In the genomic region with DNA sequence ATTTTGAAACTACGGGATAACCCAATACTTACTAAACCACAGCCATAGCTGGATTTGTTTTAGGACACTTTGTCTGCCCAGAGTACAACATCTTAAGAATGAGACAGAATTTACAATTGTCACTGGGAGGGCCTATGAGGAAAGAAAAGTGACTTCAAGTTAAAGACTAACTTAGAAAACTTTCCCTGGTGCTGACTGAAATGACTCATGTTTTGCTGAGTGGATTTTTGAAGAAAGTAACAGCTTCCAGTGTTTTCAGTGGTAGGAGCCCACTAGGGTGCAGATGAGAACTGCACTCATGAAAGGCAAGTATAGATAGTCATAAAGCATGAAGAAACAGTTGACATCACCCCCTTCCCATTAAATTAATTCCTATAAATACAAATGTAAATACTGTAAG, we compare ENCODE assay signal across 17 cellular contexts.
A peak's percentile ranks its signal among the peaks of the same experiment; 100 is the strongest.
DNase-seq lines count a peak whose midpoint lies in the region; ATAC-seq, FAIRE-seq and TF ChIP-seq lines count a peak whose summit lies in the region.
"Had no signal": no experiment of that assay in that cellular context is flagged by ENCODE, and none has a peak within 500 bp of the region (broad histone marks: within the 10 kb centered on the region; RNA-seq: fewer than 3 reads in every experiment).

No MANE protein-coding gene starts in this region.

- no peaks in the 10 kb centered on the region for H3K79me2 ChIP-seq in smooth muscle cell (ENCODE audit: low read depth)

- no peak overlapping the region for H2AFZ ChIP-seq in smooth muscle cell (ENCODE audit: low read depth)

- no peak for TF ChIP-seq CTCF in bronchial epithelial cell (IDR thresholded peaks at IDR 0.05; ENCODE audit: insufficient read depth, low read length, severe bottlenecking)
- TF ChIP-seq CTCF in smooth muscle cell (IDR thresholded peaks at IDR 0.05; ENCODE audit: borderline replicate concordance, insufficient read depth, poor library complexity, severe bottlenecking) = no peak

- no peaks in the 10 kb centered on the region for H4K20me1 ChIP-seq in smooth muscle cell (ENCODE audit: low read depth)

- no peak overlapping the region for H3K4me3 ChIP-seq in bronchial epithelial cell (ENCODE audit: low read depth, low read length)
- H3K4me3 ChIP-seq in smooth muscle cell = no peak overlapping the region
- H3K4me3 ChIP-seq: gastrocnemius medialis, MG63 had no signal

- peaks cover 20% of the 10 kb centered on the region for H3K4me1 ChIP-seq in smooth muscle cell (ENCODE audit: low read depth)
- H3K4me1 ChIP-seq: gastrocnemius medialis had no signal

- H3K9ac ChIP-seq in smooth muscle cell (ENCODE audit: low read depth) = no peak overlapping the region

- 86% methylated on average over 1 of the region's 1 CpG for WGBS in smooth muscle cell (ENCODE audit: low lambda C conversion rate)

- H3K27me3 ChIP-seq in bronchial epithelial cell (ENCODE audit: control insufficient read depth, insufficient read depth, low read length) (no peaks in the 10 kb centered on the region), smooth muscle cell (ENCODE audit: low read depth) (no peaks in the 10 kb centered on the region)
- H3K27me3 ChIP-seq: gastrocnemius medialis, MG63 had no signal

- no peak overlapping the region for H3K4me2 ChIP-seq in smooth muscle cell

- no peak overlapping the region for H3K27ac ChIP-seq in smooth muscle cell (ENCODE audit: low read depth)
- H3K27ac ChIP-seq: gastrocnemius medialis had no signal

- DNase-seq in bronchial epithelial cell (ENCODE audit: low read depth) (peak; percentile 1), NCI-H2171 treated with DMSO at 0.1 percent for 48 hours (lab: John Stamatoyannopoulos, UW) (no peak), smooth muscle cell (lab: John Stamatoyannopoulos, UW; ENCODE audit: unreplicated experiment) (no peak)
- DNase-seq in activated naive CD4-positive, alpha-beta T cell treated with Interleukin-2 at 50 U/mL for 16 hours = no peak
- no peak for DNase-seq in stimulated activated CD4-positive, alpha-beta T cell treated with anti-CD3 and anti-CD28 coated beads, Interleukin-15, amount 100 ng/mL, for 24 hours
- DNase-seq: activated B cell treated with CpG ODN at 0.5 μM for 24 hours; DMS79 treated with DMSO at 0.1 percent for 48 hours; gastrocnemius medialis; left cardiac atrium; MG63; natural killer cell; NCI-H2081; NK-92 treated with Interleukin-12 subunit alpha and Interleukin-12 subunit beta, amount 100 ng/mL, for 24 hours had no signal

- H3K9me3 ChIP-seq in smooth muscle cell (replicated peaks; ENCODE audit: low read depth) = no peaks in the 10 kb centered on the region
- H3K9me3 ChIP-seq: gastrocnemius medialis, MG63 had no signal

- H3K36me3 ChIP-seq in bronchial epithelial cell (ENCODE audit: control insufficient read depth, insufficient read depth, low read length) (no peaks in the 10 kb centered on the region), smooth muscle cell (ENCODE audit: low read depth) (no peaks in the 10 kb centered on the region)
- H3K36me3 ChIP-seq: gastrocnemius medialis, MG63 had no signal

- no peak for FAIRE-seq in bronchial epithelial cell (lab: Jason Lieb, UNC)
- FAIRE-seq: GM12892 had no signal

- ATAC-seq in GM18858 (IDR thresholded peaks at IDR 0.05; ENCODE audit: unreplicated experiment) (peak; percentile 73), GM21717 (IDR thresholded peaks at IDR 0.05; ENCODE audit: unreplicated experiment) (peak; percentile 86), HG03108 (IDR thresholded peaks at IDR 0.05; ENCODE audit: unreplicated experiment) (peak; percentile 68)
- ATAC-seq: gastrocnemius medialis, left cardiac atrium, natural killer cell had no signal

- no peaks in the 10 kb centered on the region for H3F3A ChIP-seq in smooth muscle cell (ENCODE audit: low read depth)
